13 cellular contexts compared by ENCODE assay signal in the genomic region with DNA sequence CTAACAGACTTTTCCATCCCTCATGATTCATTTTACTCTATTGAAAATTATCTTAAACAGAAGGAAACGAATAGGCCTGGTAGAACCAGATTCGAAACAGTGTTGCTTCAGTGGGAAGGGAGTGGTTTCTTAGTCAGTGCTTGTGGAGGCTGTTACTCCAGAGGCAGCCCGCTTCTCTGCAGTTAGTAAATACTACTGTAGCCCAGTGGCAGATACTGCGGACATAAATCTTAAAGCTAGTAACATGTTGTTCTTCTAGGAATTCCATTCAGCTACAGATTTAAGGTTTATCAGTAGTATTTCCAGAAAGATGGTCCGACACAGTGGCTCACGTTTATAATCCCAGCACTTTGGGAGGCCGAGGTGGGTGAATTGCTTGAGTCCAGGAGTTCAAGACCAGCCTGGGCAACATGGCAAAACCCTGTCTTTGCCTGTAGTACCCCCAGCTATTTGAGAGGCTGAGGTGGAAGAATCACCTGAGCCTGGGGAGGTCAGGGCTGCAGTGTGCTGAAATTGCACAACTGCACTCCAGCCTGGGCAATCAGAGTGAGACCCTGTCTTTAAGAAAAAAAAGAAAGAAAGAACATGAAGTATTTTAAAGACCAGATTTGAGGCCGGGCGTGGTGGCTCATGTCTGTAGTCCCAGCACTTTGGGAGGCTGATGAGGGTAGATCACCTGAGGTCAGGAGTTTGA. TPM values are rescaled to one million over a fixed set of nuclear protein-coding genes. Genes with fewer than 3 reads are reported as not detected.
DNase-seq lines count a peak whose midpoint lies in the region; ATAC-seq, FAIRE-seq and TF ChIP-seq lines count a peak whose summit lies in the region.
"Had no signal": no experiment of that assay in that cellular context is flagged by ENCODE, and none has a peak within 500 bp of the region (broad histone marks: within the 10 kb centered on the region; RNA-seq: fewer than 3 reads in every experiment).

No MANE protein-coding gene starts in this region.

- no peaks in the 10 kb centered on the region for H3K36me3 ChIP-seq in right lobe of liver

- H3K27me3 ChIP-seq in right lobe of liver = no peaks in the 10 kb centered on the region

- H3K4me3 ChIP-seq in cardiac fibroblast (replicated peaks in 1 of 2; ENCODE audit: low read depth in 2 of 2, low read length in 2 of 2) (no peak overlapping the region), right lobe of liver (no peak overlapping the region)

- no peak overlapping the region for H3K4me3 Mint-ChIP-seq in activated naive CD8-positive, alpha-beta T cell
- no peak overlapping the region for H3K4me3 Mint-ChIP-seq in activated naive CD8-positive, alpha-beta T cell treated with anti-CD3 and anti-CD28 coated beads for 36 hours
- no peak overlapping the region for H3K4me3 Mint-ChIP-seq in type B pancreatic cell
- H3K4me3 Mint-ChIP-seq: central memory CD8-positive, alpha-beta T cell had no signal

- H3K27ac ChIP-seq in right lobe of liver = peak overlapping the region in 2 of 3 donors; percentile 82 to 84

- TF ChIP-seq CTCF in cardiac fibroblast (IDR thresholded peaks at IDR 0.05; ENCODE audit: low read depth, low read length) = no peak
- TF ChIP-seq CTCF in right lobe of liver (IDR thresholded peaks at IDR 0.05) = no peak
- no peak for TF ChIP-seq CTCF in type B pancreatic cell (conservative IDR thresholded peaks at IDR 0.05)

- ATAC-seq in right lobe of liver = peak; percentile 18 to 69 (median 48)

- intact Hi-C loops in right lobe of liver (cut with DNase I) = no loop called here

- WGBS in right lobe of liver (ENCODE audit: insufficient coverage, low coverage, low lambda C conversion rate, missing lambda C conversion rate) = 51% methylated on average over 7 of the region's 9 CpGs

- peaks cover 0 to 74% (median 24%) of the 10 kb centered on the region in 4 donors for H3K4me1 ChIP-seq in right lobe of liver

- no peaks in the 10 kb centered on the region for H3K9me3 Mint-ChIP-seq in activated naive CD8-positive, alpha-beta T cell (ENCODE audit: low read depth)
- H3K9me3 Mint-ChIP-seq in activated naive CD8-positive, alpha-beta T cell treated with anti-CD3 and anti-CD28 coated beads for 36 hours = peaks cover 3% of the 10 kb centered on the region
- H3K9me3 Mint-ChIP-seq in type B pancreatic cell = no peaks in the 10 kb centered on the region
- H3K9me3 Mint-ChIP-seq: central memory CD8-positive, alpha-beta T cell had no signal

- no peaks in the 10 kb centered on the region for H3K27me3 Mint-ChIP-seq in activated naive CD8-positive, alpha-beta T cell
- no peaks in the 10 kb centered on the region for H3K27me3 Mint-ChIP-seq in activated naive CD8-positive, alpha-beta T cell treated with anti-CD3 and anti-CD28 coated beads for 36 hours
- no peaks in the 10 kb centered on the region for H3K27me3 Mint-ChIP-seq in type B pancreatic cell
- H3K27me3 Mint-ChIP-seq: central memory CD8-positive, alpha-beta T cell had no signal

- H3K4me1 Mint-ChIP-seq in activated naive CD8-positive, alpha-beta T cell (ENCODE audit: low read depth) = peaks cover 59% of the 10 kb centered on the region
- peaks cover 50% of the 10 kb centered on the region for H3K4me1 Mint-ChIP-seq in activated naive CD8-positive, alpha-beta T cell treated with anti-CD3 and anti-CD28 coated beads for 36 hours
- H3K4me1 Mint-ChIP-seq in type B pancreatic cell (ENCODE audit: unreplicated experiment) = peaks cover 30% of the 10 kb centered on the region

- FAIRE-seq in GM12891 (lab: Jason Lieb, UNC) = no peak
- FAIRE-seq: A204.1 had no signal

- no peak for TF ChIP-seq POLR2A in right lobe of liver (IDR thresholded peaks at IDR 0.05)
- no peak for TF ChIP-seq POLR2A in GM12891 (IDR thresholded peaks at IDR 0.05; ENCODE audit: low read depth, low read length)

- H3K9me3 ChIP-seq in right lobe of liver = no peaks in the 10 kb centered on the region

- DNase-seq in activated naive CD8-positive, alpha-beta T cell treated with anti-CD3 and anti-CD28 coated beads for 36 hours = no peak
- DNase-seq in cardiac fibroblast (ENCODE audit: low read depth in 2 of 2) = peak; percentile 64 to 76
- no peak for DNase-seq in right lobe of liver
- no peak for DNase-seq in type B pancreatic cell (ENCODE audit: extremely low spot score, unreplicated experiment)
- DNase-seq in stimulated activated naive CD4-positive, alpha-beta T cell treated with Interleukin-2 at 50 U/mL for 16 hours (lab: John Stamatoyannopoulos, UW) = no peak
- DNase-seq in GM12891 (ENCODE audit: insufficient read length, low spot score) = no peak
- no peak for DNase-seq in activated T-cell treated with anti-CD3 and anti-CD28 coated beads, Interleukin-2, amount 50 U/mL, for 48 hours
- DNase-seq: activated CD4-positive, CD25-positive, alpha-beta regulatory T cell; midbrain; NCI-H2081 had no signal

- peak overlapping the region; percentile 50 for H3K27ac Mint-ChIP-seq in activated naive CD8-positive, alpha-beta T cell
- no peak overlapping the region for H3K27ac Mint-ChIP-seq in activated naive CD8-positive, alpha-beta T cell treated with anti-CD3 and anti-CD28 coated beads for 36 hours
- peak overlapping the region; percentile 55 for H3K27ac Mint-ChIP-seq in type B pancreatic cell

- H3K36me3 Mint-ChIP-seq in activated naive CD8-positive, alpha-beta T cell = peaks cover 13% of the 10 kb centered on the region
- H3K36me3 Mint-ChIP-seq in activated naive CD8-positive, alpha-beta T cell treated with anti-CD3 and anti-CD28 coated beads for 36 hours = peaks cover 24% of the 10 kb centered on the region
- H3K36me3 Mint-ChIP-seq in type B pancreatic cell = peaks cover 9% of the 10 kb centered on the region

TF ChIP-seq in GM12891, 5 proteins besides CTCF, POLR2A, EP300 and RAD21:
- TF ChIP-seq POLR2AphosphoS5 (IDR thresholded peaks at IDR 0.05; ENCODE audit: low read depth, low read length) = no peak
- no peak for TF ChIP-seq POU2F2 (IDR thresholded peaks at IDR 0.05; ENCODE audit: low read depth, low read length)
- TF ChIP-seq PAX5 (IDR thresholded peaks at IDR 0.05; ENCODE audit: insufficient read depth, low read length, severe bottlenecking) = no peak
- TF ChIP-seq SPI1 (IDR thresholded peaks at IDR 0.05; ENCODE audit: low read depth, low read length) = no peak
- TF ChIP-seq TAF1 (IDR thresholded peaks at IDR 0.05; ENCODE audit: low read depth, low read length) = no peak
TF ChIP-seq in GM12891: peak in this region for 0.

RNA-seq across cellular contexts. Expression of a gene that starts 45.9 kb away (rescaled TPM):
- total RNA-seq in activated naive CD8-positive, alpha-beta T cell treated with anti-CD3 and anti-CD28 coated beads for 36 hours = 10 to 100 TPM; 21.4 to 22.5 TPM
- total RNA-seq in right lobe of liver (10 to 100 TPM; 11.1 to 24.0 (median 14.8) TPM), type B pancreatic cell (ENCODE audit: low replicate concordance) (27.2 and 28.6 TPM in 2 replicates)
- polyA plus RNA-seq in GM12891 (2012; ENCODE audit: low read depth, missing spikeins) = 8.7 TPM

Comparison
In these comparisons a context has a peak if more than half of its experiments do, and no peak if none do; other contexts are left out.
1. DNase-seq: peak in cardiac fibroblast (2 of 2); none in activated naive CD8-positive, alpha-beta T cell treated with anti-CD3 and anti-CD28 coated beads for 36 hours (single experiment), right lobe of liver (0 of 3), type B pancreatic cell (single experiment), stimulated activated naive CD4-positive, alpha-beta T cell treated with Interleukin-2 at 50 U/mL for 16 hours (single experiment), GM12891 (single experiment) and activated T-cell treated with anti-CD3 and anti-CD28 coated beads, Interleukin-2, amount 50 U/mL, for 48 hours (0 of 2).